In the genomic region with DNA sequence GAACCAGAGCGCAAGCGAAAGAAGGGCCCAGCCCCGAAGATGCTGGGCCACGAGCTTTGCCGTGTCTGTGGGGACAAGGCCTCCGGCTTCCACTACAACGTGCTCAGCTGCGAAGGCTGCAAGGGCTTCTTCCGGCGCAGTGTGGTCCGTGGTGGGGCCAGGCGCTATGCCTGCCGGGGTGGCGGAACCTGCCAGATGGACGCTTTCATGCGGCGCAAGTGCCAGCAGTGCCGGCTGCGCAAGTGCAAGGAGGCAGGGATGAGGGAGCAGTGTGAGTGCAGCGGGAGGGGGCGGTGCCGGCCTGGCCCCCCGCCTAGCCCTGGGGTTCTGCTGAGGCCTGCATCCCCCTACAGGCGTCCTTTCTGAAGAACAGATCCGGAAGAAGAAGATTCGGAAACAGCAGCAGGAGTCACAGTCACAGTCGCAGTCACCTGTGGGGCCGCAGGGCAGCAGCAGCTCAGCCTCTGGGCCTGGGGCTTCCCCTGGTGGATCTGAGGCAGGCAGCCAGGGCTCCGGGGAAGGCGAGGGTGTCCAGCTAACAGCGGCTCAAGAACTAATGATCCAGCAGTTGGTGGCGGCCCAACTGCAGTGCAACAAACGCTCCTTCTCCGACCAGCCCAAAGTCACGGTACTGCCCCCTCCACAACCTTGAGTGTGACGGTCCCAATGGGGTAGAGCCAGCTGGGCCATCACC, we compare ENCODE assay signal across 12 cellular contexts. TPM values are rescaled to one million over a fixed set of nuclear protein-coding genes. Genes with fewer than 3 reads are reported as not detected.
A peak's percentile ranks its signal among the peaks of the same experiment; 100 is the strongest.
DNase-seq lines count a peak whose midpoint lies in the region; ATAC-seq and TF ChIP-seq lines count a peak whose summit lies in the region.
"Had no signal": no experiment of that assay in that cellular context is flagged by ENCODE, and none has a peak within 500 bp of the region (broad histone marks: within the 10 kb centered on the region; RNA-seq: fewer than 3 reads in every experiment).

No MANE protein-coding gene starts in this region.

- WGBS in psoas muscle, 3 donors = 89 to 93% (median 90%) methylated on average over 36 of the region's 36 CpGs

- peaks cover 0 to 60% of the 10 kb centered on the region in 2 donors for H3K36me3 ChIP-seq in psoas muscle (ENCODE audit: insufficient read depth in 1 of 2, low read depth in 1 of 2)

- H3K4me3 ChIP-seq in psoas muscle = no peak overlapping the region

- no peaks in the 10 kb centered on the region for H3K9me3 Mint-ChIP-seq in stimulated activated naive CD8-positive, alpha-beta T cell treated with anti-CD3 and anti-CD28 coated beads, Interleukin-15, Interleukin-2, amounts not matched to agents 100 ng/mL and 50 ng/mL, for 24 hours
- H3K9me3 Mint-ChIP-seq in endothelial cell (ENCODE audit: unreplicated experiment) = no peaks in the 10 kb centered on the region

- peaks cover 40% of the 10 kb centered on the region for H3K36me3 Mint-ChIP-seq in stimulated activated naive CD8-positive, alpha-beta T cell treated with anti-CD3 and anti-CD28 coated beads, Interleukin-15, Interleukin-2, amounts not matched to agents 100 ng/mL and 50 ng/mL, for 24 hours (ENCODE audit: low read depth)
- H3K36me3 Mint-ChIP-seq in endothelial cell (ENCODE audit: low read depth, unreplicated experiment) = peaks cover 30% of the 10 kb centered on the region

- no peak for TF ChIP-seq CTCF in endothelial cell (IDR thresholded peaks at IDR 0.05; ENCODE audit: unreplicated experiment)
- no peak for TF ChIP-seq CTCF in psoas muscle (IDR thresholded peaks at IDR 0.05)

- ATAC-seq in stimulated activated naive CD8-positive, alpha-beta T cell treated with anti-CD3 and anti-CD28 coated beads, Interleukin-15, Interleukin-2, amounts not matched to agents 100 U/mL and 50 U/mL, for 24 hours = no peak
- ATAC-seq in GM21825 (IDR thresholded peaks at IDR 0.05; ENCODE audit: unreplicated experiment) = no peak
- ATAC-seq in GM18517 (IDR thresholded peaks at IDR 0.05; ENCODE audit: unreplicated experiment) = no peak
- ATAC-seq in psoas muscle = no peak

- H3K27me3 ChIP-seq in psoas muscle (ENCODE audit: insufficient read depth in 3 of 3, low read length in 2 of 3) = no peaks in the 10 kb centered on the region

- H3K27ac ChIP-seq in psoas muscle = no peak overlapping the region

- H3K27me3 Mint-ChIP-seq in stimulated activated naive CD8-positive, alpha-beta T cell treated with anti-CD3 and anti-CD28 coated beads, Interleukin-15, Interleukin-2, amounts not matched to agents 100 ng/mL and 50 ng/mL, for 24 hours = no peaks in the 10 kb centered on the region
- peaks cover 17% of the 10 kb centered on the region for H3K27me3 Mint-ChIP-seq in endothelial cell (ENCODE audit: unreplicated experiment)

- peak overlapping the region; percentile 35 for H3K4me3 Mint-ChIP-seq in stimulated activated naive CD8-positive, alpha-beta T cell treated with anti-CD3 and anti-CD28 coated beads, Interleukin-15, Interleukin-2, amounts not matched to agents 100 ng/mL and 50 ng/mL, for 24 hours
- H3K4me3 Mint-ChIP-seq in endothelial cell (ENCODE audit: unreplicated experiment) = peak overlapping the region; percentile 70

- peaks cover 26% of the 10 kb centered on the region for H3K4me1 Mint-ChIP-seq in stimulated activated naive CD8-positive, alpha-beta T cell treated with anti-CD3 and anti-CD28 coated beads, Interleukin-15, Interleukin-2, amounts not matched to agents 100 ng/mL and 50 ng/mL, for 24 hours (ENCODE audit: low read depth)
- peaks cover 6% of the 10 kb centered on the region for H3K4me1 Mint-ChIP-seq in endothelial cell (ENCODE audit: unreplicated experiment)

- H3K4me1 ChIP-seq in psoas muscle = peaks cover 7% of the 10 kb centered on the region

- H3K9me3 ChIP-seq in psoas muscle = no peaks in the 10 kb centered on the region

- intact Hi-C loops in psoas muscle (cut with DNase I) = no loop called here

- no peak for DNase-seq in stimulated activated naive CD8-positive, alpha-beta T cell treated with anti-CD3 and anti-CD28 coated beads, Interleukin-15, Interleukin-2, amounts not matched to agents 100 U/mL and 50 U/mL, for 24 hours
- no peak for DNase-seq in endothelial cell (ENCODE audit: low spot score)
- no peak for DNase-seq in psoas muscle
- DNase-seq: activated naive CD4-positive, alpha-beta T cell treated with anti-CD3 and anti-CD28 coated beads, Interleukin-2, amount 50 U/mL, for 16 hours; caudate nucleus; kidney; NCI-H1930; stimulated activated CD4-positive, alpha-beta T cell treated with anti-CD3 and anti-CD28 coated beads, Interleukin-1b, Interleukin-23, amount 100 ng/mL, for 48 hours had no signal

- H3K27ac Mint-ChIP-seq in stimulated activated naive CD8-positive, alpha-beta T cell treated with anti-CD3 and anti-CD28 coated beads, Interleukin-15, Interleukin-2, amounts not matched to agents 100 ng/mL and 50 ng/mL, for 24 hours = no peak overlapping the region
- no peak overlapping the region for H3K27ac Mint-ChIP-seq in endothelial cell (ENCODE audit: unreplicated experiment)

RNA-seq across cellular contexts. Expression of a gene that starts 2.1 kb away (rescaled TPM):
- total RNA-seq in endothelial cell (ENCODE audit: unreplicated experiment) (21.6 TPM), psoas muscle (100 to 1,000 TPM in 3 of 4 donors, 10 to 100 TPM in 1; 74.9 to 136 (median 119) TPM)
- 100 to 1,000 TPM; 135 to 153 (median 139) TPM for polyA plus RNA-seq in psoas muscle

RNA-seq across cellular contexts. Expression of a gene that starts 5.8 kb away (rescaled TPM):
- 54.4 TPM for total RNA-seq in endothelial cell (ENCODE audit: unreplicated experiment)
- 1 to 10 TPM; 4.5 to 9.7 (median 7.2) TPM for total RNA-seq in psoas muscle
- polyA plus RNA-seq in psoas muscle = 1 to 10 TPM; 6.6 to 8.1 (median 6.9) TPM

RNA-seq across cellular contexts. Expression of a gene that starts 12.9 kb away (rescaled TPM):
- not detected for total RNA-seq in endothelial cell (ENCODE audit: unreplicated experiment)
- total RNA-seq in psoas muscle = under 1 TPM in 1 of 4 donors, not detected in 3; 0.29 TPM
- polyA plus RNA-seq in psoas muscle = under 1 TPM; 0.10 to 0.47 (median 0.25) TPM

RNA-seq across cellular contexts. Expression of a gene that starts 40.4 kb away (rescaled TPM):
- not detected for total RNA-seq in endothelial cell (ENCODE audit: unreplicated experiment)
- total RNA-seq in psoas muscle = under 1 TPM in 3 of 4 donors, not detected in 1; 0.11 to 0.44 (median 0.25) TPM
- under 1 TPM in 2 of 3 donors, not detected in 1; 0.05 to 0.07 TPM for polyA plus RNA-seq in psoas muscle
- total RNA-seq: M059J had no signal

RNA-seq across cellular contexts. Expression of a gene that starts 49.1 kb away (rescaled TPM):
- total RNA-seq in endothelial cell (ENCODE audit: unreplicated experiment) (not detected), psoas muscle (1 to 10 TPM in 3 of 4 donors, under 1 TPM in 1; 0.65 to 2.4 (median 1.5) TPM)
- polyA plus RNA-seq in psoas muscle = 1 to 10 TPM in 1 of 3 donors, under 1 TPM in 2; 0.10 to 1.1 (median 0.64) TPM
- total RNA-seq: M059J had no signal
